In genomic region chr18:49491857-49492693, GRCh38 we compare ENCODE assay signal across 8 cellular contexts. TPM values are rescaled to one million over a fixed set of nuclear protein-coding genes. Genes with fewer than 3 reads are reported as not detected.
DNase-seq lines count a peak whose midpoint lies in the region; ATAC-seq, FAIRE-seq and TF ChIP-seq lines count a peak whose summit lies in the region.

Gene RPL17, minus strand, starts transcription at chr18:49492465.

- H3K36me3 ChIP-seq in pancreas (peaks cover 3 to 29% (median 4%) of the 10 kb centered on the region in 3 donors), tibial artery (peaks cover 31 to 34% (median 33%) of the 10 kb centered on the region in 3 donors)

- intact Hi-C loops in Right ventricle myocardium superior (cut with DNase I) (no loop called here), pancreas (cut with DNase I) (no loop called here), tibial artery (cut with DNase I; ENCODE audit: low total_unique reads) (loop anchor here (5.0 to 10.0 kb wide), 2 partner anchors 795 to 883 kb away; partner anchors contain the start of genes CXXC1 and SKA1)

- ATAC-seq in HG02588 (IDR thresholded peaks at IDR 0.05; ENCODE audit: unreplicated experiment) = peak; percentile 66
- peak; percentile 93 for ATAC-seq in Right ventricle myocardium superior (ENCODE audit: poor library complexity)
- ATAC-seq in pancreas = peak; percentile 93 to 97 (median 94)

- H3K4me3 ChIP-seq in pancreas (peak within 1 kb of the TSS; percentile 63 to 91 (median 74)), tibial artery (peak within 1 kb of the TSS; percentile 63 to 69)

- TF ChIP-seq CTCF in pancreas (IDR thresholded peaks at IDR 0.05) (no peak), tibial artery (IDR thresholded peaks at IDR 0.05) (no peak)

- H3K9me3 ChIP-seq in pancreas (no peaks in the 10 kb centered on the region), tibial artery (no peaks in the 10 kb centered on the region)

- WGBS in pancreas, 2 donors = 1% methylated on average over 53 of the region's 53 CpGs

- H3K27ac ChIP-seq in pancreas (peak within 1 kb of the TSS; percentile 80 to 92 (median 86)), tibial artery (peak within 1 kb of the TSS; percentile 79 to 91)

- H3K4me1 ChIP-seq in pancreas (peaks cover 4 to 27% (median 19%) of the 10 kb centered on the region in 3 donors), tibial artery (peaks cover 0 to 23% (median 5%) of the 10 kb centered on the region in 4 donors)

- DNase-seq in GM04504 (ENCODE audit: low read depth) (peak; percentile 99), NCI-H1417 (lab: John Stamatoyannopoulos, UW) (peak; percentile 96 to 100 (median 98)), SW 1271 (lab: John Stamatoyannopoulos, UW) (peak; percentile 82 to 93), Right ventricle myocardium superior (peak; percentile 82), pancreas (peak; percentile 80 to 94 (median 87)), tibial artery (peak; percentile 94 to 96)
- peak; percentile 66 for DNase-seq in activated naive CD8-positive, alpha-beta T cell treated with anti-CD3 and anti-CD28 coated beads, Interleukin-2, amount 50 U/mL, for 16 hours (ENCODE audit: low read depth, low spot score)

- FAIRE-seq in pancreas (lab: Jason Lieb, UNC) = peak; percentile 94

- no peaks in the 10 kb centered on the region for H3K27me3 ChIP-seq in pancreas
- no peaks in the 10 kb centered on the region for H3K27me3 ChIP-seq in tibial artery

RNA-seq across cellular contexts. Expression of gene RPL17, which starts in this region (rescaled TPM):
- total RNA-seq in Right ventricle myocardium superior = 716 TPM
- total RNA-seq in pancreas = 1,000 to 10,000 TPM in 5 of 6 donors, 100 to 1,000 TPM in 1; 958 to 1,707 (median 1,418) TPM
- 1,000 to 10,000 TPM; 1,298 to 1,780 TPM for polyA plus RNA-seq in pancreas

Comparison
In these comparisons a context has a peak if more than half of its experiments do, and no peak if none do; other contexts are left out.
1. Peak in every context shown above with its lines: DNase-seq, ATAC-seq, H3K4me3 ChIP-seq and H3K27ac ChIP-seq.